9 cellular contexts compared by ENCODE assay signal in genomic region chr5:164119806-164120440, GRCh38.
DNase-seq lines count a peak whose midpoint lies in the region; ATAC-seq and TF ChIP-seq lines count a peak whose summit lies in the region.
"Had no signal": no experiment of that assay in that cellular context is flagged by ENCODE, and none has a peak within 500 bp of the region (broad histone marks: within the 10 kb centered on the region; RNA-seq: fewer than 3 reads in every experiment).

No MANE protein-coding gene starts in this region.

- no peak for TF ChIP-seq CTCF in neural progenitor cell (IDR thresholded peaks at IDR 0.05)

- no peaks in the 10 kb centered on the region for H3K36me3 Mint-ChIP-seq in T-helper 2 cell treated with Interferon-gamma antibody and Interleukin-4, amounts not matched to agents 5 μg/mL and 100 μg/mL, for 36 hours (ENCODE audit: low read depth)
- no peaks in the 10 kb centered on the region for H3K36me3 Mint-ChIP-seq in neural progenitor cell

- H3K27ac Mint-ChIP-seq in T-helper 2 cell treated with Interferon-gamma antibody and Interleukin-4, amounts not matched to agents 5 μg/mL and 100 μg/mL, for 36 hours = peak overlapping the region; percentile 74
- no peak overlapping the region for H3K27ac Mint-ChIP-seq in neural progenitor cell

- H3K4me3 ChIP-seq in neural progenitor cell = no peak overlapping the region

- H3K9ac ChIP-seq in neural progenitor cell = no peak overlapping the region

- H3K27me3 ChIP-seq in neural progenitor cell = no peaks in the 10 kb centered on the region

- H3K9me3 ChIP-seq in neural progenitor cell (ENCODE audit: low read depth) = no peaks in the 10 kb centered on the region

- H3K27ac ChIP-seq in neural progenitor cell = no peak overlapping the region

- H3K4me2 ChIP-seq in neural progenitor cell = no peak overlapping the region

- no peaks in the 10 kb centered on the region for H3K4me1 Mint-ChIP-seq in T-helper 2 cell treated with Interferon-gamma antibody and Interleukin-4, amounts not matched to agents 5 μg/mL and 100 μg/mL, for 36 hours (ENCODE audit: low read depth)
- no peaks in the 10 kb centered on the region for H3K4me1 Mint-ChIP-seq in neural progenitor cell

- no peaks in the 10 kb centered on the region for H3K79me2 ChIP-seq in neural progenitor cell (ENCODE audit: low read depth)

- no peaks in the 10 kb centered on the region for H3K27me3 Mint-ChIP-seq in T-helper 2 cell treated with Interferon-gamma antibody and Interleukin-4, amounts not matched to agents 5 μg/mL and 100 μg/mL, for 36 hours (ENCODE audit: low read depth)
- H3K27me3 Mint-ChIP-seq in neural progenitor cell (ENCODE audit: insufficient read depth, low read depth) = peaks cover 2% of the 10 kb centered on the region

- H3K4me3 Mint-ChIP-seq in T-helper 2 cell treated with Interferon-gamma antibody and Interleukin-4, amounts not matched to agents 5 μg/mL and 100 μg/mL, for 36 hours = no peak overlapping the region
- no peak overlapping the region for H3K4me3 Mint-ChIP-seq in neural progenitor cell

- H2AFZ ChIP-seq in neural progenitor cell (replicated peaks) = peak overlapping the region; percentile 90

- ATAC-seq in HG02981 (IDR thresholded peaks at IDR 0.05; ENCODE audit: unreplicated experiment) (peak; percentile 65), HG02623 (IDR thresholded peaks at IDR 0.05; ENCODE audit: unreplicated experiment) (no peak)

- peaks cover 19% of the 10 kb centered on the region for H3K9me3 Mint-ChIP-seq in T-helper 2 cell treated with Interferon-gamma antibody and Interleukin-4, amounts not matched to agents 5 μg/mL and 100 μg/mL, for 36 hours
- H3K9me3 Mint-ChIP-seq in neural progenitor cell = no peaks in the 10 kb centered on the region

- no peaks in the 10 kb centered on the region for H3F3A ChIP-seq in neural progenitor cell (ENCODE audit: low read depth)

- H4K20me1 ChIP-seq in neural progenitor cell (ENCODE audit: low read depth) = no peaks in the 10 kb centered on the region

- no peaks in the 10 kb centered on the region for H3K4me1 ChIP-seq in neural progenitor cell

- DNase-seq in NCI-H146 (lab: John Stamatoyannopoulos, UW) (peak; percentile 2), NCI-H146 treated with DMSO at 0.1 percent for 48 hours (lab: John Stamatoyannopoulos, UW; ENCODE audit: unreplicated experiment) (no peak), neural progenitor cell (ENCODE audit: low spot score) (peak; percentile 6), NCI-H345 treated with DMSO at 0.1 percent for 48 hours (lab: John Stamatoyannopoulos, UW; ENCODE audit: unreplicated experiment) (no peak)
- DNase-seq in T-helper 2 cell treated with Interferon-gamma antibody and Interleukin-4, amounts not matched to agents 5 μg/mL and 100 μg/mL, for 36 hours (ENCODE audit: low spot score) = no peak
- no peak for DNase-seq in activated CD8-positive, alpha-beta memory T cell treated with anti-CD3 and anti-CD28 coated beads, Interleukin-2, amount 50 U/mL, for 4 hours
- DNase-seq: NCI-H1092 had no signal

- no peaks in the 10 kb centered on the region for H3K36me3 ChIP-seq in neural progenitor cell

Comparison
In these comparisons a context has a peak if more than half of its experiments do, and no peak if none do; other contexts are left out.
1. DNase-seq: peak in NCI-H146 (single experiment) and neural progenitor cell (single experiment); none in NCI-H146 treated with DMSO at 0.1 percent for 48 hours (single experiment), T-helper 2 cell treated with Interferon-gamma antibody and Interleukin-4, amounts not matched to agents 5 μg/mL and 100 μg/mL, for 36 hours (single experiment), NCI-H345 treated with DMSO at 0.1 percent for 48 hours (single experiment) and activated CD8-positive, alpha-beta memory T cell treated with anti-CD3 and anti-CD28 coated beads, Interleukin-2, amount 50 U/mL, for 4 hours (single experiment).